In genomic region chr5:135493406-135494180, GRCh38 we compare ENCODE assay signal across 11 cellular contexts. TPM values are rescaled to one million over a fixed set of nuclear protein-coding genes. Genes with fewer than 3 reads are reported as not detected.
DNase-seq lines count a peak whose midpoint lies in the region; ATAC-seq, FAIRE-seq and TF ChIP-seq lines count a peak whose summit lies in the region.
"Had no signal": no experiment of that assay in that cellular context is flagged by ENCODE, and none has a peak within 500 bp of the region (broad histone marks: within the 10 kb centered on the region; RNA-seq: fewer than 3 reads in every experiment).

No MANE protein-coding gene starts in this region.

- WGBS in mammary epithelial cell (ENCODE audit: low coverage, missing lambda C conversion rate): 4% methylated on average over 8 of the region's 8 CpGs

- H3K27ac ChIP-seq in mammary epithelial cell (ENCODE audit: insufficient read depth, low read depth, low read length) (peak overlapping the region; percentile 74), osteoblast (ENCODE audit: low read depth, low read length) (peak overlapping the region; percentile 62), SJCRH30 (no peak overlapping the region)

- TF ChIP-seq CTCF in mammary epithelial cell (conservative IDR thresholded peaks at IDR 0.05 in 1 of 2, IDR thresholded peaks at IDR 0.05 in 1 of 2; ENCODE audit: extremely low read depth in 1 of 2, insufficient read depth in 1 of 2, low read depth in 1 of 2, low read length in 2 of 2): no peak
- no peak for TF ChIP-seq CTCF in osteoblast (IDR thresholded peaks at IDR 0.05; ENCODE audit: extremely low read depth, low read depth, low read length)

- no peak for ATAC-seq in HG02623 (IDR thresholded peaks at IDR 0.05; ENCODE audit: unreplicated experiment)
- ATAC-seq: T-cell had no signal

- H3K9ac ChIP-seq in mammary epithelial cell (ENCODE audit: insufficient read depth, low read length): no peak overlapping the region

- DNase-seq in DMS79 treated with DMSO at 0.1 percent for 48 hours (lab: John Stamatoyannopoulos, UW) (peak; percentile 48), NCI-H446 (lab: John Stamatoyannopoulos, UW) (peak; percentile 20 to 83), mammary epithelial cell (peak; percentile 95), osteoblast (ENCODE audit: insufficient read length, low spot score, missing footprints) (peak; percentile 97), GM12891 (ENCODE audit: insufficient read length, low spot score) (no peak), SJCRH30 (no peak)
- DNase-seq in stimulated activated CD4-positive, alpha-beta T cell treated with anti-CD3 and anti-CD28 coated beads, Interleukin-1b, Interleukin-23, amount 100 ng/mL, for 48 hours: no peak
- DNase-seq: H7, T-cell had no signal

- dilution Hi-C loops in mammary epithelial cell (cut with HindIII; ENCODE audit: low sequenced_read_pairs): no loop called here

- H3K4me3 ChIP-seq in mammary epithelial cell (replicated peaks in 1 of 3; ENCODE audit: insufficient read depth in 1 of 3, low read depth in 2 of 3, low read length in 3 of 3): no peak overlapping the region
- H3K4me3 ChIP-seq in osteoblast (ENCODE audit: insufficient read depth, low read length): no peak overlapping the region
- H3K4me3 ChIP-seq in SJCRH30: no peak overlapping the region

- H3K36me3 ChIP-seq in mammary epithelial cell (ENCODE audit: insufficient read depth, low read length) (no peaks in the 10 kb centered on the region), osteoblast (ENCODE audit: insufficient read depth, low read length) (no peaks in the 10 kb centered on the region), SJCRH30 (no peaks in the 10 kb centered on the region)

- BruUV-seq in mammary epithelial cell (replicated peaks; lab: Mats Ljungman, UMichigan): no TSS peak

- no peak for FAIRE-seq in GM12891 (lab: Jason Lieb, UNC)
- FAIRE-seq: islet of Langerhans had no signal

- in situ Hi-C loops in mammary epithelial cell (cut with MboI; ENCODE audit: low sequenced_read_pairs in 2 of 2): no loop called here

- H3K9me3 ChIP-seq in mammary epithelial cell (replicated peaks; ENCODE audit: insufficient read depth, low read length) (no peaks in the 10 kb centered on the region), osteoblast (ENCODE audit: low read depth, low read length) (no peaks in the 10 kb centered on the region), SJCRH30 (replicated peaks) (no peaks in the 10 kb centered on the region)

- H2AFZ ChIP-seq in mammary epithelial cell (ENCODE audit: low read depth, low read length) (peak overlapping the region; percentile 90), osteoblast (ENCODE audit: low read length) (peak overlapping the region; percentile 75)

- H3K27me3 ChIP-seq in mammary epithelial cell (ENCODE audit: insufficient read depth, low read length) (no peaks in the 10 kb centered on the region), osteoblast (ENCODE audit: insufficient read depth, low read length) (peaks cover 15% of the 10 kb centered on the region), SJCRH30 (peaks cover 1% of the 10 kb centered on the region; the same call in 1 of the 2 replicates)

- H3K79me2 ChIP-seq in mammary epithelial cell (ENCODE audit: insufficient read depth, low read length): no peaks in the 10 kb centered on the region
- H3K79me2 ChIP-seq in osteoblast (ENCODE audit: insufficient read depth, low read length): no peaks in the 10 kb centered on the region

- H4K20me1 ChIP-seq in mammary epithelial cell (ENCODE audit: insufficient read depth, low read length) (no peaks in the 10 kb centered on the region), osteoblast (ENCODE audit: insufficient read depth, low read length) (no peaks in the 10 kb centered on the region)

- H3K4me1 ChIP-seq in mammary epithelial cell (ENCODE audit: insufficient read depth, low read length) (peaks cover 43% of the 10 kb centered on the region), osteoblast (ENCODE audit: insufficient read depth, low read length) (peaks cover 28% of the 10 kb centered on the region), SJCRH30 (no peaks in the 10 kb centered on the region)

- H3K4me2 ChIP-seq in mammary epithelial cell (ENCODE audit: insufficient read depth, low read depth, low read length) (peak overlapping the region; percentile 61), osteoblast (ENCODE audit: insufficient read depth, low read length) (peak overlapping the region; percentile 36)

- TF ChIP-seq POLR2A in GM12891 (IDR thresholded peaks at IDR 0.05; ENCODE audit: low read depth, low read length): no peak

- CTCF ChIA-PET in mammary epithelial cell (lab: Charles Lee; ENCODE audit: low non-redundant PET): no interaction called here

- intact Hi-C loops in mammary epithelial cell (cut with micrococcal nuclease): loop anchor here (1.0 kb wide), 1 partner anchor 13 kb away; no protein-coding TSS in a partner anchor

TF ChIP-seq in GM12891, 5 proteins besides CTCF, POLR2A, EP300 and RAD21:
- TF ChIP-seq POU2F2 (IDR thresholded peaks at IDR 0.05; ENCODE audit: low read depth, low read length): no peak
- no peak for TF ChIP-seq POLR2AphosphoS5 (IDR thresholded peaks at IDR 0.05; ENCODE audit: low read depth, low read length)
- TF ChIP-seq PAX5 (IDR thresholded peaks at IDR 0.05; ENCODE audit: insufficient read depth, low read length, severe bottlenecking): no peak
- TF ChIP-seq TAF1 (IDR thresholded peaks at IDR 0.05; ENCODE audit: low read depth, low read length): no peak
- no peak for TF ChIP-seq SPI1 (IDR thresholded peaks at IDR 0.05; ENCODE audit: low read depth, low read length)

RNA-seq across cellular contexts. Expression of gene TIFAB, which starts 41.4 kb away (rescaled TPM):
- total RNA-seq in mammary epithelial cell: not detected
- not detected for polyA plus RNA-seq in mammary epithelial cell
- polyA minus RNA-seq in mammary epithelial cell: not detected
- total RNA-seq in osteoblast: not detected in 2 replicates
- not detected for polyA plus RNA-seq in GM12891 (2012; ENCODE audit: low read depth, missing spikeins)
- total RNA-seq in SJCRH30 (2014; rRNA removed; shearing (Covaris generic)): not detected in 2 replicates
- total RNA-seq: H7 had no signal

RNA-seq across cellular contexts. Expression of gene NEUROG1, which starts 42.2 kb away (rescaled TPM):
- total RNA-seq in mammary epithelial cell (not detected), osteoblast (not detected in 2 replicates)
- polyA plus RNA-seq in mammary epithelial cell: not detected
- not detected for polyA minus RNA-seq in mammary epithelial cell
- not detected for polyA plus RNA-seq in GM12891 (2012; ENCODE audit: low read depth, missing spikeins)
- total RNA-seq in SJCRH30 (2014; rRNA removed; shearing (Covaris generic)): not detected in 2 replicates
- total RNA-seq: H7, T-cell had no signal

RNA-seq across cellular contexts. Expression of gene DCANP1, which starts 46.4 kb away (rescaled TPM):
- not detected for total RNA-seq in mammary epithelial cell
- polyA plus RNA-seq in mammary epithelial cell: not detected
- not detected for polyA minus RNA-seq in mammary epithelial cell
- total RNA-seq in osteoblast: not detected in 2 replicates
- polyA plus RNA-seq in GM12891 (2012; ENCODE audit: low read depth, missing spikeins): not detected
- total RNA-seq in SJCRH30 (2014; rRNA removed; shearing (Covaris generic)): not detected in 2 replicates
- total RNA-seq: H7, T-cell had no signal

Comparison
In these comparisons a context has a peak if more than half of its experiments do, and no peak if none do; other contexts are left out.
1. DNase-seq: peak in DMS79 treated with DMSO at 0.1 percent for 48 hours (single experiment), NCI-H446 (2 of 2), mammary epithelial cell (single experiment) and osteoblast (single experiment); none in GM12891 (single experiment), SJCRH30 (0 of 2) and stimulated activated CD4-positive, alpha-beta T cell treated with anti-CD3 and anti-CD28 coated beads, Interleukin-1b, Interleukin-23, amount 100 ng/mL, for 48 hours (single experiment).